Comparison of ENCODE assay signal across 8 cellular contexts in genomic region chr1:203340112-203340804, GRCh38. TPM values are rescaled to one million over a fixed set of nuclear protein-coding genes. Genes with fewer than 3 reads are reported as not detected.
DNase-seq lines count a peak whose midpoint lies in the region; ATAC-seq and TF ChIP-seq lines count a peak whose summit lies in the region.

No MANE protein-coding gene starts in this region.

- TF ChIP-seq CTCF in GM12864 (IDR thresholded peaks at IDR 0.05; ENCODE audit: low read depth, low read length, missing control alignments), result peak; percentile 86
- peak; percentile 97 for TF ChIP-seq CTCF in LNCaP clone FGC (IDR thresholded peaks at IDR 0.05; ENCODE audit: control insufficient read depth, extremely low read depth, insufficient read depth)
- peak; percentile 94 for TF ChIP-seq CTCF in type B pancreatic cell (conservative IDR thresholded peaks at IDR 0.05)

- H3K4me3 Mint-ChIP-seq in activated T-cell treated with anti-CD3 and anti-CD28 coated beads, Interleukin-2, amount 50 U/mL, for 24 hours, result no peak overlapping the region
- no peak overlapping the region for H3K4me3 Mint-ChIP-seq in naive thymus-derived CD4-positive, alpha-beta T cell
- H3K4me3 Mint-ChIP-seq in type B pancreatic cell, result no peak overlapping the region

- peaks cover 20% of the 10 kb centered on the region for H3K27me3 Mint-ChIP-seq in activated T-cell treated with anti-CD3 and anti-CD28 coated beads, Interleukin-2, amount 50 U/mL, for 24 hours
- peaks cover 0 to 50% (median 6%) of the 10 kb centered on the region in 5 donors for H3K27me3 Mint-ChIP-seq in naive thymus-derived CD4-positive, alpha-beta T cell
- H3K27me3 Mint-ChIP-seq in type B pancreatic cell, result peaks cover 32% of the 10 kb centered on the region

- H3K27ac ChIP-seq in naive thymus-derived CD4-positive, alpha-beta T cell (ENCODE audit: low read depth, low read length), result no peak overlapping the region

- no peaks in the 10 kb centered on the region for H3K9me3 ChIP-seq in naive thymus-derived CD4-positive, alpha-beta T cell (ENCODE audit: control insufficient read depth in 2 of 3, low read length in 3 of 3)

- intact Hi-C loops in naive thymus-derived CD4-positive, alpha-beta T cell (cut with micrococcal nuclease), result loop anchor here (1.0 to 10.0 kb wide), 6 partner anchors 65 to 362 kb away; no protein-coding TSS in a partner anchor

- no peaks in the 10 kb centered on the region for H3K27me3 ChIP-seq in naive thymus-derived CD4-positive, alpha-beta T cell (ENCODE audit: control insufficient read depth in 2 of 2, insufficient read depth in 2 of 2, low read length in 2 of 2)

- CTCF ChIA-PET in naive thymus-derived CD4-positive, alpha-beta T cell (lab: Charles Lee), result interaction anchor here (0.6 to 16.2 kb wide), 21 partner anchors 10 to 950 kb away, joined by 3 to 480 read pairs (median 5); partner anchors contain the start of gene BTG2

- H3K4me1 ChIP-seq in naive thymus-derived CD4-positive, alpha-beta T cell (ENCODE audit: control insufficient read depth in 2 of 2, insufficient read depth in 2 of 2, low read length in 2 of 2), result peaks cover 9 to 18% of the 10 kb centered on the region in 2 donors

- POLR2A ChIA-PET in naive thymus-derived CD4-positive, alpha-beta T cell (lab: Charles Lee), result interaction anchor here (0.7 to 12.6 kb wide), 10 partner anchors 15 to 334 kb away, joined by 3 to 199 read pairs (median 7); partner anchors contain the start of genes ATP2B4 and BTG2

- no peaks in the 10 kb centered on the region for H3K36me3 ChIP-seq in naive thymus-derived CD4-positive, alpha-beta T cell (ENCODE audit: control insufficient read depth in 2 of 3, insufficient read depth in 3 of 3, low read length in 3 of 3)

- peak; percentile 80 for ATAC-seq in naive thymus-derived CD4-positive, alpha-beta T cell
- ATAC-seq in GM18502 (IDR thresholded peaks at IDR 0.05; ENCODE audit: poor library complexity, unreplicated experiment), result no peak

- H3K36me3 Mint-ChIP-seq in activated T-cell treated with anti-CD3 and anti-CD28 coated beads, Interleukin-2, amount 50 U/mL, for 24 hours (ENCODE audit: low read depth), result no peaks in the 10 kb centered on the region
- H3K36me3 Mint-ChIP-seq in naive thymus-derived CD4-positive, alpha-beta T cell, result no peaks in the 10 kb centered on the region
- no peaks in the 10 kb centered on the region for H3K36me3 Mint-ChIP-seq in type B pancreatic cell

- H3K4me3 ChIP-seq in GM12864 (ENCODE audit: low read depth, low read length) (no peak overlapping the region), LNCaP clone FGC (ENCODE audit: low read depth, low read length) (no peak overlapping the region)
- H3K4me3 ChIP-seq in naive thymus-derived CD4-positive, alpha-beta T cell (ENCODE audit: low read length), result no peak overlapping the region

- DNase-seq in GM12864 (ENCODE audit: low read depth), result peak; percentile 48
- DNase-seq in LNCaP clone FGC (ENCODE audit: low read depth), result peak; percentile 80
- DNase-seq in OCI-M1 (lab: John Stamatoyannopoulos, UW), result peak; percentile 85
- peak; percentile 59 for DNase-seq in activated T-cell treated with anti-CD3 and anti-CD28 coated beads, Interleukin-2, amount 50 U/mL, for 24 hours
- peak; percentile 72 for DNase-seq in fibroblast of gingiva (ENCODE audit: low read depth)
- peak in 7 of 9 donors; percentile 39 to 68 (median 62) for DNase-seq in naive thymus-derived CD4-positive, alpha-beta T cell
- DNase-seq in type B pancreatic cell (ENCODE audit: extremely low spot score, unreplicated experiment), result no peak

- no peaks in the 10 kb centered on the region for H3K9me3 Mint-ChIP-seq in activated T-cell treated with anti-CD3 and anti-CD28 coated beads, Interleukin-2, amount 50 U/mL, for 24 hours
- peaks cover 0 to 1% (median 0%) of the 10 kb centered on the region in 11 donors for H3K9me3 Mint-ChIP-seq in naive thymus-derived CD4-positive, alpha-beta T cell
- H3K9me3 Mint-ChIP-seq in type B pancreatic cell, result no peaks in the 10 kb centered on the region

- H3K4me1 Mint-ChIP-seq in activated T-cell treated with anti-CD3 and anti-CD28 coated beads, Interleukin-2, amount 50 U/mL, for 24 hours (ENCODE audit: low read depth), result peaks cover 35% of the 10 kb centered on the region
- H3K4me1 Mint-ChIP-seq in naive thymus-derived CD4-positive, alpha-beta T cell, result peaks cover 24 to 40% (median 34%) of the 10 kb centered on the region in 7 donors
- peaks cover 37% of the 10 kb centered on the region for H3K4me1 Mint-ChIP-seq in type B pancreatic cell (ENCODE audit: unreplicated experiment)

- H3K27ac Mint-ChIP-seq in activated T-cell treated with anti-CD3 and anti-CD28 coated beads, Interleukin-2, amount 50 U/mL, for 24 hours, result no peak overlapping the region
- H3K27ac Mint-ChIP-seq in naive thymus-derived CD4-positive, alpha-beta T cell, result peak overlapping the region in 7 of 9 donors; percentile 1 to 75 (median 34)
- peak overlapping the region; percentile 17 for H3K27ac Mint-ChIP-seq in type B pancreatic cell

RNA-seq across cellular contexts. Expression of gene FMOD, which starts 10.7 kb away (rescaled TPM):
- not detected for total RNA-seq in naive thymus-derived CD4-positive, alpha-beta T cell
- polyA plus RNA-seq in naive thymus-derived CD4-positive, alpha-beta T cell, result not detected
- total RNA-seq in type B pancreatic cell (ENCODE audit: low replicate concordance), result 3.9 and 8.3 TPM in 2 replicates

RNA-seq across cellular contexts. Expression of gene BTG2, which starts 34.9 kb away (rescaled TPM):
- total RNA-seq in naive thymus-derived CD4-positive, alpha-beta T cell, result 100 to 1,000 TPM; 141 to 654 (median 241) TPM
- 100 to 1,000 TPM; 118 to 211 TPM for polyA plus RNA-seq in naive thymus-derived CD4-positive, alpha-beta T cell
- total RNA-seq in type B pancreatic cell (ENCODE audit: low replicate concordance), result 49.8 and 147 TPM in 2 replicates
